ENCODE assay signal across 15 cellular contexts in genomic region chr19:46355234-46355990, GRCh38. TPM values are rescaled to one million over a fixed set of nuclear protein-coding genes. Genes with fewer than 3 reads are reported as not detected.
DNase-seq lines count a peak whose midpoint lies in the region; ATAC-seq, FAIRE-seq and TF ChIP-seq lines count a peak whose summit lies in the region.
"Had no signal": no experiment of that assay in that cellular context is flagged by ENCODE, and none has a peak within 500 bp of the region (broad histone marks: within the 10 kb centered on the region; RNA-seq: fewer than 3 reads in every experiment).

No MANE protein-coding gene starts in this region.

- no peak overlapping the region for H3K4me3 Mint-ChIP-seq in CD8-positive, alpha-beta memory T cell
- no peak overlapping the region for H3K4me3 Mint-ChIP-seq in activated naive CD8-positive, alpha-beta T cell treated with anti-CD3 and anti-CD28 coated beads, Interleukin-2, amount 50 U/mL, for 24 hours
- H3K4me3 Mint-ChIP-seq: brain had no signal

- peaks cover 19% of the 10 kb centered on the region for H3K4me1 ChIP-seq in CD8-positive, alpha-beta memory T cell (ENCODE audit: insufficient read depth, low read length)
- peaks cover 15% of the 10 kb centered on the region for H3K4me1 ChIP-seq in mucosa of descending colon (ENCODE audit: low read depth)

- DNase-seq in CD8-positive, alpha-beta memory T cell = no peak
- peak; percentile 61 for DNase-seq in activated naive CD8-positive, alpha-beta T cell treated with anti-CD3 and anti-CD28 coated beads, Interleukin-2, amount 50 U/mL, for 24 hours
- no peak for DNase-seq in mucosa of descending colon
- DNase-seq in activated CD8-positive, alpha-beta memory T cell treated with anti-CD3 and anti-CD28 coated beads, Interleukin-2, amount 50 U/mL, for 48 hours = no peak
- no peak for DNase-seq in GM12892 (ENCODE audit: insufficient read length)
- DNase-seq: C1 segment of cervical spinal cord, lower lobe of right lung, MV-4-11, ovary, PC-9 had no signal

- intact Hi-C loops in mucosa of descending colon (cut with DNase I, micrococcal nuclease) = no loop called here

- CTCF ChIA-PET in CD8-positive, alpha-beta memory T cell (lab: Charles Lee) = no interaction called here

- H3K4me1 Mint-ChIP-seq in CD8-positive, alpha-beta memory T cell = peaks cover 43 to 82% (median 59%) of the 10 kb centered on the region in 3 donors
- H3K4me1 Mint-ChIP-seq in activated naive CD8-positive, alpha-beta T cell treated with anti-CD3 and anti-CD28 coated beads, Interleukin-2, amount 50 U/mL, for 24 hours = peaks cover 61% of the 10 kb centered on the region

- H3K27ac Mint-ChIP-seq in CD8-positive, alpha-beta memory T cell = peak overlapping the region in 6 of 8 donors; percentile 11 to 88 (median 68)
- H3K27ac Mint-ChIP-seq in activated naive CD8-positive, alpha-beta T cell treated with anti-CD3 and anti-CD28 coated beads, Interleukin-2, amount 50 U/mL, for 24 hours = peak overlapping the region; percentile 77

- H3K9me3 ChIP-seq in CD8-positive, alpha-beta memory T cell (ENCODE audit: low read length) = no peaks in the 10 kb centered on the region
- no peaks in the 10 kb centered on the region for H3K9me3 ChIP-seq in mucosa of descending colon
- H3K9me3 ChIP-seq: lower lobe of right lung, ovary had no signal

- no peaks in the 10 kb centered on the region for H3K9me3 Mint-ChIP-seq in CD8-positive, alpha-beta memory T cell
- H3K9me3 Mint-ChIP-seq in activated naive CD8-positive, alpha-beta T cell treated with anti-CD3 and anti-CD28 coated beads, Interleukin-2, amount 50 U/mL, for 24 hours = no peaks in the 10 kb centered on the region
- H3K9me3 Mint-ChIP-seq: brain had no signal

- POLR2A ChIA-PET in CD8-positive, alpha-beta memory T cell (lab: Charles Lee) = no interaction called here

- peaks cover 0 to 54% (median 3%) of the 10 kb centered on the region in 3 donors for H3K36me3 Mint-ChIP-seq in CD8-positive, alpha-beta memory T cell
- H3K36me3 Mint-ChIP-seq in activated naive CD8-positive, alpha-beta T cell treated with anti-CD3 and anti-CD28 coated beads, Interleukin-2, amount 50 U/mL, for 24 hours (ENCODE audit: low read depth) = peaks cover 40% of the 10 kb centered on the region

- ATAC-seq in GM19023 (IDR thresholded peaks at IDR 0.05; ENCODE audit: unreplicated experiment) = peak; percentile 43
- peak; percentile 86 for ATAC-seq in activated naive CD8-positive, alpha-beta T cell treated with anti-CD3 and anti-CD28 coated beads, Interleukin-2, amount 50 U/mL, for 24 hours
- peak; percentile 63 for ATAC-seq in mucosa of descending colon
- ATAC-seq in HG03175 (IDR thresholded peaks at IDR 0.05; ENCODE audit: unreplicated experiment) = no peak
- no peak for ATAC-seq in GM18868 (IDR thresholded peaks at IDR 0.05; ENCODE audit: unreplicated experiment)
- ATAC-seq: lower lobe of right lung had no signal

- no peaks in the 10 kb centered on the region for H3K27me3 Mint-ChIP-seq in CD8-positive, alpha-beta memory T cell
- no peaks in the 10 kb centered on the region for H3K27me3 Mint-ChIP-seq in activated naive CD8-positive, alpha-beta T cell treated with anti-CD3 and anti-CD28 coated beads, Interleukin-2, amount 50 U/mL, for 24 hours
- H3K27me3 Mint-ChIP-seq: brain had no signal

- TF ChIP-seq CTCF in mucosa of descending colon (IDR thresholded peaks at IDR 0.05) = no peak

- no peak overlapping the region for H3K4me3 ChIP-seq in CD8-positive, alpha-beta memory T cell (ENCODE audit: low read length)
- no peak overlapping the region for H3K4me3 ChIP-seq in mucosa of descending colon
- H3K4me3 ChIP-seq: lower lobe of right lung, ovary, PC-9 had no signal

- FAIRE-seq in GM12892 (lab: Jason Lieb, UNC) = no peak
- FAIRE-seq: endometrium had no signal

- H3K27ac ChIP-seq in CD8-positive, alpha-beta memory T cell (ENCODE audit: low read depth, low read length) = no peak overlapping the region
- H3K27ac ChIP-seq: lower lobe of right lung, ovary, PC-9 had no signal

- TF ChIP-seq POLR2A in GM12892 (IDR thresholded peaks at IDR 0.05; ENCODE audit: low read depth, low read length) = no peak

- no peaks in the 10 kb centered on the region for H3K27me3 ChIP-seq in CD8-positive, alpha-beta memory T cell (ENCODE audit: insufficient read depth, low read length, poor library complexity, severe bottlenecking)
- H3K27me3 ChIP-seq: ovary had no signal

- H3K36me3 ChIP-seq in CD8-positive, alpha-beta memory T cell (ENCODE audit: insufficient read depth, low read length) = peaks cover 19% of the 10 kb centered on the region
- no peaks in the 10 kb centered on the region for H3K36me3 ChIP-seq in mucosa of descending colon (ENCODE audit: low read depth)
- H3K36me3 ChIP-seq: ovary had no signal

RNA-seq across cellular contexts. Expression of gene PPP5C, which starts 8.5 kb away (rescaled TPM):
- 100 to 1,000 TPM; 124 TPM for total RNA-seq in CD8-positive, alpha-beta memory T cell
- polyA plus RNA-seq in CD8-positive, alpha-beta memory T cell = 38.7 TPM
- total RNA-seq in mucosa of descending colon = 10 to 100 TPM; 55.3 to 71.6 (median 59.4) TPM
- polyA plus RNA-seq in GM12892 (2012; ENCODE audit: missing spikeins) = 53.9 TPM

RNA-seq across cellular contexts. Expression of gene CCDC8, which starts 58.0 kb away (rescaled TPM):
- not detected for total RNA-seq in CD8-positive, alpha-beta memory T cell
- polyA plus RNA-seq in CD8-positive, alpha-beta memory T cell = not detected
- total RNA-seq in mucosa of descending colon = 1 to 10 TPM in 2 of 3 donors, under 1 TPM in 1; 0.75 to 3.4 (median 1.7) TPM
- polyA plus RNA-seq in GM12892 (2012; ENCODE audit: missing spikeins) = not detected

RNA-seq across cellular contexts. Expression of gene HIF3A, which starts 58.6 kb away (rescaled TPM):
- total RNA-seq in CD8-positive, alpha-beta memory T cell = not detected
- polyA plus RNA-seq in CD8-positive, alpha-beta memory T cell = not detected
- 10 to 100 TPM in 2 of 3 donors, 1 to 10 TPM in 1; 4.9 to 96.1 (median 19.0) TPM for total RNA-seq in mucosa of descending colon
- polyA plus RNA-seq in GM12892 (2012; ENCODE audit: missing spikeins) = not detected
- total RNA-seq: PC-9 had no signal

Comparison
In these comparisons a context has a peak if more than half of its experiments do, and no peak if none do; other contexts are left out.
1. ATAC-seq: peak in GM19023 (single experiment), activated naive CD8-positive, alpha-beta T cell treated with anti-CD3 and anti-CD28 coated beads, Interleukin-2, amount 50 U/mL, for 24 hours (single experiment) and mucosa of descending colon (single experiment); none in HG03175 (single experiment) and GM18868 (single experiment).
2. RNA of gene HIF3A, which starts 58.6 kb away (total RNA-seq): 4.9 to 96.1 TPM in mucosa of descending colon; not detected in CD8-positive, alpha-beta memory T cell; every median in the first group is over 4 times any median in the second.